In the genomic region with DNA sequence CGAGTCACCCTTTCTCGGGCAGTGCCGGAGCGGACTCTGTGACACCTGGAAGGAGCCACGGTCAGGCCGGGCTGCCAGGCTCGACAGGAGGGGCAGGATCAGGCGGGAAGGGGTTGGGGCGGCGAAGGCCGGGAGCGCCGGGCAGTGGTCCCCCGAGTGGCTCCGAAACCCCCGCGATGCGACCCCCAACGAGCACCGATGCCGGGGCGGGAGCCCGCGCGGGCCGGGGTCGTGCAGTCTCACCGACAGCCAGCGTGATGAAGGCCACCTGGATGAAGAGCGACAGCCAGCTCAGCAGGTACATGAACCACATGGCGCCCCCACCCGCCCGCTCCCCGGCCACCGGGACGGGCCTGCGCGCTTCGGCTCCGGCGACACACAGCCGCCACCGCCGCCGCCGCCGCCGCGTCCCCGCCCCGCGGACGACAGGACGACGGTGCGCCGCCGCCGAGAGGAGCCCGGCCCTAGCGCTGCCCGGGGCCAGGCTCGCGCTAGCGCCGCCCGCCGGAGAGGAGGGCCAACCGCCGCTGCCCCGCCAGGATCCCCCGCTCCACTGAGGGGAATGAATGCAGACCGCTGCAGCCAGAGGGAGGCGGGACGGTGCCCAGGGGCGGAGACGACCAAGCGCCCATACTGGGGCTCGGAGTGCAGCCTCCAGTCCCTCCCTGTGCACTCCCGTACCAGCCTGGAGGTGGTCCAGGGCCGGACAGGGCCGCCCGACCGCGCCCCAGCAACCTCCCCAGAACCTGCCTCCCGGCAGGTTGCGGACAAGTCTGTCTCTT, we compare ENCODE assay signal across 8 cellular contexts. TPM values are rescaled to one million over a fixed set of nuclear protein-coding genes. Genes with fewer than 3 reads are reported as not detected.
DNase-seq lines count a peak whose midpoint lies in the region; ATAC-seq, FAIRE-seq and TF ChIP-seq lines count a peak whose summit lies in the region.

TSS of gene TEX261 (minus strand) at position 429 of the 782 bp plus-strand sequence. CDS start at position 313, 116 bp downstream.

- TF ChIP-seq CTCF in GM13976 (IDR thresholded peaks at IDR 0.05; ENCODE audit: borderline replicate concordance, control extremely low read depth, extremely low read depth, insufficient read depth, missing control alignments): peak; percentile 97
- peak; percentile 83 for TF ChIP-seq CTCF in left ventricle myocardium inferior (IDR thresholded peaks at IDR 0.05; ENCODE audit: borderline replicate concordance)

- peak within 1 kb of the TSS; percentile 95 for H3K27ac Mint-ChIP-seq in T-helper 1 cell treated with Interleukin-12 subunit alpha and Interleukin-12 subunit beta and Interleukin-4 antibody, amounts not matched to agents 30 μg/mL and 1 μg/mL, for 36 hours

- peak; percentile 95 for DNase-seq in GM13976 (ENCODE audit: low spot score)
- peak; percentile 77 to 90 (median 90) for DNase-seq in NCI-H1417 (lab: John Stamatoyannopoulos, UW)
- DNase-seq in amniotic stem cell (lab: John Stamatoyannopoulos, UW): peak; percentile 65
- DNase-seq in left ventricle myocardium inferior: peak; percentile 91
- DNase-seq in pulmonary artery endothelial cell (ENCODE audit: low read depth, low spot score): peak; percentile 41
- DNase-seq in urothelium cell line (ENCODE audit: low spot score): peak; percentile 98

- H3K27me3 Mint-ChIP-seq in T-helper 1 cell treated with Interleukin-12 subunit alpha and Interleukin-12 subunit beta and Interleukin-4 antibody, amounts not matched to agents 30 μg/mL and 1 μg/mL, for 36 hours (ENCODE audit: low read depth): peaks cover 3% of the 10 kb centered on the region

- H3K4me3 ChIP-seq in left ventricle myocardium inferior: peak within 1 kb of the TSS; percentile 100

- peak; percentile 95 for ATAC-seq in HG02763 (IDR thresholded peaks at IDR 0.05; ENCODE audit: unreplicated experiment)

- H3K36me3 ChIP-seq in left ventricle myocardium inferior: peaks cover 22% of the 10 kb centered on the region

- H3K36me3 Mint-ChIP-seq in T-helper 1 cell treated with Interleukin-12 subunit alpha and Interleukin-12 subunit beta and Interleukin-4 antibody, amounts not matched to agents 30 μg/mL and 1 μg/mL, for 36 hours (ENCODE audit: low read depth): peaks cover 10% of the 10 kb centered on the region

- in situ Hi-C loops in GM13976 (cut with MboI; ENCODE audit: low sequenced_read_pairs, unreplicated experiment): no loop called here

- peak within 1 kb of the TSS; percentile 91 for H3K27ac ChIP-seq in left ventricle myocardium inferior (replicated peaks)

- no peak for FAIRE-seq in urothelium cell line (lab: Jason Lieb, UNC)

- no peaks in the 10 kb centered on the region for H3K9me3 ChIP-seq in left ventricle myocardium inferior (replicated peaks)

- H3K4me1 Mint-ChIP-seq in T-helper 1 cell treated with Interleukin-12 subunit alpha and Interleukin-12 subunit beta and Interleukin-4 antibody, amounts not matched to agents 30 μg/mL and 1 μg/mL, for 36 hours (ENCODE audit: low read depth): peaks cover 34% of the 10 kb centered on the region

- H3K4me1 ChIP-seq in left ventricle myocardium inferior: peaks cover 38% of the 10 kb centered on the region

- no peaks in the 10 kb centered on the region for H3K27me3 ChIP-seq in left ventricle myocardium inferior (ENCODE audit: low read depth)

- H3K4me3 Mint-ChIP-seq in T-helper 1 cell treated with Interleukin-12 subunit alpha and Interleukin-12 subunit beta and Interleukin-4 antibody, amounts not matched to agents 30 μg/mL and 1 μg/mL, for 36 hours: peak within 1 kb of the TSS; percentile 99

- no peaks in the 10 kb centered on the region for H3K9me3 Mint-ChIP-seq in T-helper 1 cell treated with Interleukin-12 subunit alpha and Interleukin-12 subunit beta and Interleukin-4 antibody, amounts not matched to agents 30 μg/mL and 1 μg/mL, for 36 hours

- intact Hi-C loops in left ventricle myocardium inferior (cut with micrococcal nuclease): no loop called here

RNA-seq across cellular contexts. Expression of gene TEX261, which starts in this region (rescaled TPM):
- total RNA-seq in left ventricle myocardium inferior (50.7 TPM), pulmonary artery endothelial cell (28.6 and 54.1 TPM in 2 replicates)

Comparison
In these comparisons a context has a peak if more than half of its experiments do, and no peak if none do; other contexts are left out.
1. Peak in every context shown above with its lines: DNase-seq, ATAC-seq, H3K4me3 ChIP-seq and H3K27ac ChIP-seq.
2. DNase-seq: peak in every context shown above with its lines; median percentile 98 in urothelium cell line; 95 in GM13976; 91 in left ventricle myocardium inferior; 90 in NCI-H1417; 65 in amniotic stem cell; 41 in pulmonary artery endothelial cell.